ENCODE assay signal across 15 cellular contexts in the genomic region with DNA sequence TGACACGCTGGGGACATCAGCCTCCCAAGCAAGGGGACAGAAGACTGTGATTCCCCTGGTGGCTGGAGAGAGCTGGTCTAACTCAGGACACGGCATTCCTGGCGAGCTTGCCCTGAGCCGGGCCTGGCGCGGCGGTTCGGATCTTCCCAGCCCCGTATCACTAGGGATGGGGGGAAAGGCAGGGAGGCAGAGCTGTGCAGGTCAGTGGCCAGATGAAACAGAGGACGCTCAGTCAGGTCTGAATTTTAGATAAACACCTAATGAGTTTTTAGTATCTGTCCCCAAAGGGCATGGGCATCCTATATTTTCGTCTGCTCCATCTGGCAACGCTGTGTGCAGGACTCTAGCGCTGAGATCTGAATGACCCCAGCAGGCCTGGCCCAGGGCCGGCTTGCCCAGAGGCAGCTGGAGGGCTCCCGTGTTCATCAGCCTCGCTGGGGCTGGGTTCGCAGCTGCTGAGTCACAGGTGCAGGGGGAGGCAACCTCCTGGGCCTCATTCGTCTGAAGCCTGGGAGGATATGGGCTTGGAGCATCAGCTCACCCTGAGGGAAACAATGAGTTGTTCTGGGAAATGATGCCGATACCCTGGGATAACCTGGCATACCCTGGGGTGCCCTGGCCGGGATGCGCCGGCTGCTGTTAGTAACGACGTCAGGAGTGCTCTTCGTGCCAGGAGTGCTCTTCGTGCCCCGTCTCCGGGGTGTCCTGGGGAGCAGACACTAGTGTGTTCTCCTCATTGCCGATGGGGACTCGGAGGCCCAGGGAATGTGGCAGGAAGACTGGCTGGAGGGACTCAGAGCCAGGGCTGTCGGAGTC. TPM values are rescaled to one million over a fixed set of nuclear protein-coding genes. Genes with fewer than 3 reads are reported as not detected.
DNase-seq lines count a peak whose midpoint lies in the region; ATAC-seq and TF ChIP-seq lines count a peak whose summit lies in the region.
"Had no signal": no experiment of that assay in that cellular context is flagged by ENCODE, and none has a peak within 500 bp of the region (broad histone marks: within the 10 kb centered on the region; RNA-seq: fewer than 3 reads in every experiment).

No MANE protein-coding gene starts in this region.

- DNase-seq in NCI-H510A treated with DMSO at 0.1 percent for 48 hours (lab: John Stamatoyannopoulos, UW) (peak; percentile 20), NCI-H510A (lab: John Stamatoyannopoulos, UW) (no peak), NCI-H226 (peak; percentile 99), chondrocyte (ENCODE audit: low spot score) (peak; percentile 84), posterior vena cava (ENCODE audit: low spot score) (peak; percentile 72), NAMALWA (ENCODE audit: low spot score) (no peak), CD1c-positive myeloid dendritic cell (ENCODE audit: extremely low spot score) (no peak)
- DNase-seq: ACHN; activated CD4-positive, alpha-beta T cell treated with anti-CD3 and anti-CD28 coated beads, Interleukin-2, amount 50 U/mL, for 1 hour; DMS79; foreskin fibroblast; occipital lobe had no signal

- H3K4me1 Mint-ChIP-seq in chondrocyte (ENCODE audit: low read depth) = no peaks in the 10 kb centered on the region
- H3K4me1 Mint-ChIP-seq: IgD-negative memory B cell had no signal

- no peak overlapping the region for H3K4me3 Mint-ChIP-seq in chondrocyte (ENCODE audit: unreplicated experiment)
- H3K4me3 Mint-ChIP-seq: IgD-negative memory B cell had no signal

- peaks cover 4% of the 10 kb centered on the region for H3K27me3 Mint-ChIP-seq in chondrocyte (ENCODE audit: low read depth)

- no peak for ATAC-seq in HG03280 (IDR thresholded peaks at IDR 0.05; ENCODE audit: unreplicated experiment)
- ATAC-seq: activated naive CD4-positive, alpha-beta T cell treated with anti-CD3 and anti-CD28 coated beads, Interleukin-2, amount 50 U/mL, for 72 hours had no signal

- intact Hi-C loops in posterior vena cava (cut with DNase I) = no loop called here

- TF ChIP-seq CTCF in chondrocyte (IDR thresholded peaks at IDR 0.05) = no peak

- H3K36me3 Mint-ChIP-seq in chondrocyte (ENCODE audit: low read depth) = peaks cover 10% of the 10 kb centered on the region

- H3K9me3 Mint-ChIP-seq in chondrocyte (ENCODE audit: low read depth) = peaks cover 14% of the 10 kb centered on the region

- H3K27ac Mint-ChIP-seq in chondrocyte (ENCODE audit: unreplicated experiment) = no peak overlapping the region
- H3K27ac Mint-ChIP-seq: activated naive CD4-positive, alpha-beta T cell treated with anti-CD3 and anti-CD28 coated beads, Interleukin-2, amount 50 U/mL, for 72 hours; IgD-negative memory B cell had no signal

RNA-seq across cellular contexts. Expression of a gene that starts 48.1 kb away (rescaled TPM):
- total RNA-seq in chondrocyte = 18.7 to 44.0 TPM (median 19.3 TPM) in 3 replicates
- 10 to 100 TPM; 21.6 to 26.0 TPM for total RNA-seq in posterior vena cava

Comparison
In these comparisons a context has a peak if more than half of its experiments do, and no peak if none do; other contexts are left out.
1. DNase-seq: peak in NCI-H510A treated with DMSO at 0.1 percent for 48 hours (single experiment), NCI-H226 (single experiment), chondrocyte (single experiment) and posterior vena cava (single experiment); none in NCI-H510A (single experiment), NAMALWA (single experiment) and CD1c-positive myeloid dendritic cell (single experiment).